ENCODE assay signal across 8 cellular contexts in genomic region chr19:43651758-43652545, GRCh38. TPM values are rescaled to one million over a fixed set of nuclear protein-coding genes. Genes with fewer than 3 reads are reported as not detected.
DNase-seq lines count a peak whose midpoint lies in the region; ATAC-seq and TF ChIP-seq lines count a peak whose summit lies in the region.

No MANE protein-coding gene starts in this region.

- DNase-seq in Right ventricle myocardium inferior (ENCODE audit: missing footprints) (no peak), cardiac septum (ENCODE audit: low spot score) (no peak), NCI-H146 treated with DMSO at 0.1 percent for 48 hours (lab: John Stamatoyannopoulos, UW; ENCODE audit: unreplicated experiment) (peak; percentile 42), epidermal melanocyte (ENCODE audit: insufficient read length, low spot score) (peak; percentile 74), mucosa of gallbladder (ENCODE audit: low spot score) (peak; percentile 61), suprapubic skin (ENCODE audit: low spot score in 2 of 2) (no peak)
- peak; percentile 55 for DNase-seq in activated CD4-positive, alpha-beta T cell treated with anti-CD3 and anti-CD28 coated beads, Interleukin-2, amount 10 ng/mL, durations not matched to agents 7 days and 5 days

- no peaks in the 10 kb centered on the region for H3K9me3 ChIP-seq in suprapubic skin

- no peak overlapping the region for H3K27ac ChIP-seq in suprapubic skin

- H3K27me3 Mint-ChIP-seq in activated CD4-positive, alpha-beta T cell treated with anti-CD3 and anti-CD28 coated beads, Interleukin-2, amount 10 ng/mL, durations not matched to agents 7 days and 5 days, result no peaks in the 10 kb centered on the region

- TF ChIP-seq CTCF in suprapubic skin (IDR thresholded peaks at IDR 0.05), result peak; percentile 40 to 60

- no peak for TF ChIP-seq POLR2A in suprapubic skin (IDR thresholded peaks at IDR 0.05)

- no peaks in the 10 kb centered on the region for H3K27me3 ChIP-seq in suprapubic skin

- WGBS in suprapubic skin, result 57% methylated on average over 14 of the region's 14 CpGs

- peaks cover 56% of the 10 kb centered on the region for H3K36me3 ChIP-seq in suprapubic skin

- POLR2A ChIA-PET in activated CD4-positive, alpha-beta T cell treated with anti-CD3 and anti-CD28 coated beads, Interleukin-2, amount 10 ng/mL, durations not matched to agents 7 days and 5 days (lab: Charles Lee), result no interaction called here

- no peak overlapping the region for H3K4me3 ChIP-seq in suprapubic skin

- peaks cover 24% of the 10 kb centered on the region for H3K36me3 Mint-ChIP-seq in activated CD4-positive, alpha-beta T cell treated with anti-CD3 and anti-CD28 coated beads, Interleukin-2, amount 10 ng/mL, durations not matched to agents 7 days and 5 days (ENCODE audit: low read depth)

- intact Hi-C loops in Right ventricle myocardium inferior (cut with DNase I), result no loop called here
- intact Hi-C loops in cardiac septum (cut with DNase I), result loop anchor here (1.0 to 5.0 kb wide), 3 partner anchors 100 to 205 kb away; no protein-coding TSS in a partner anchor

- ATAC-seq in Right ventricle myocardium inferior (peak; percentile 71), GM19324 (IDR thresholded peaks at IDR 0.05; ENCODE audit: low FRiP score, unreplicated experiment) (no peak)

- no peak overlapping the region for H3K4me3 Mint-ChIP-seq in activated CD4-positive, alpha-beta T cell treated with anti-CD3 and anti-CD28 coated beads, Interleukin-2, amount 10 ng/mL, durations not matched to agents 7 days and 5 days

- peaks cover 7% of the 10 kb centered on the region for H3K4me1 ChIP-seq in suprapubic skin

- no peak for TF ChIP-seq EP300 in suprapubic skin (IDR thresholded peaks at IDR 0.05)

- H3K4me1 Mint-ChIP-seq in activated CD4-positive, alpha-beta T cell treated with anti-CD3 and anti-CD28 coated beads, Interleukin-2, amount 10 ng/mL, durations not matched to agents 7 days and 5 days, result peaks cover 6% of the 10 kb centered on the region

- H3K27ac Mint-ChIP-seq in activated CD4-positive, alpha-beta T cell treated with anti-CD3 and anti-CD28 coated beads, Interleukin-2, amount 10 ng/mL, durations not matched to agents 7 days and 5 days, result no peak overlapping the region

- no peaks in the 10 kb centered on the region for H3K9me3 Mint-ChIP-seq in activated CD4-positive, alpha-beta T cell treated with anti-CD3 and anti-CD28 coated beads, Interleukin-2, amount 10 ng/mL, durations not matched to agents 7 days and 5 days

- CTCF ChIA-PET in activated CD4-positive, alpha-beta T cell treated with anti-CD3 and anti-CD28 coated beads, Interleukin-2, amount 10 ng/mL, durations not matched to agents 7 days and 5 days (lab: Charles Lee), result interaction anchor here (0.6 to 2.0 kb wide), 4 partner anchors 10 to 1485 kb away, joined by 5 to 7 read pairs (median 5); no protein-coding TSS in a partner anchor

RNA-seq across cellular contexts. Expression of gene CADM4, which starts 12.3 kb away (rescaled TPM):
- total RNA-seq in Right ventricle myocardium inferior, result 9.7 TPM
- total RNA-seq in cardiac septum, result 5.7 TPM
- total RNA-seq in activated CD4-positive, alpha-beta T cell treated with anti-CD3 and anti-CD28 coated beads, Interleukin-2, amount 10 ng/mL, durations not matched to agents 7 days and 5 days, result under 1 TPM; 0.12 to 0.20 TPM
- 20.6 TPM for total RNA-seq in mucosa of gallbladder
- total RNA-seq in suprapubic skin, result 10 to 100 TPM; 14.1 to 23.8 (median 15.7) TPM

RNA-seq across cellular contexts. Expression of gene PLAUR, which starts 18.0 kb away (rescaled TPM):
- 3.8 TPM for total RNA-seq in Right ventricle myocardium inferior
- total RNA-seq in cardiac septum, result 6.2 TPM
- total RNA-seq in activated CD4-positive, alpha-beta T cell treated with anti-CD3 and anti-CD28 coated beads, Interleukin-2, amount 10 ng/mL, durations not matched to agents 7 days and 5 days, result 10 to 100 TPM; 10.3 TPM
- 46.3 TPM for total RNA-seq in mucosa of gallbladder
- 10 to 100 TPM in 2 of 4 donors, 1 to 10 TPM in 2; 5.6 to 18.0 (median 10.9) TPM for total RNA-seq in suprapubic skin

RNA-seq across cellular contexts. Expression of gene ZNF428, which starts 32.5 kb away (rescaled TPM):
- total RNA-seq in Right ventricle myocardium inferior (32.9 TPM), cardiac septum (35.6 TPM), mucosa of gallbladder (54.4 TPM), suprapubic skin (10 to 100 TPM; 10.6 to 19.3 (median 17.5) TPM)
- 10 to 100 TPM; 24.5 to 30.5 TPM for total RNA-seq in activated CD4-positive, alpha-beta T cell treated with anti-CD3 and anti-CD28 coated beads, Interleukin-2, amount 10 ng/mL, durations not matched to agents 7 days and 5 days

RNA-seq across cellular contexts. Expression of gene SRRM5, which starts 40.1 kb away (rescaled TPM):
- total RNA-seq in Right ventricle myocardium inferior (0.16 TPM), cardiac septum (0.38 TPM), mucosa of gallbladder (0.52 TPM), suprapubic skin (1 to 10 TPM in 1 of 4 donors, not detected in 3; 1.4 TPM)
- total RNA-seq in activated CD4-positive, alpha-beta T cell treated with anti-CD3 and anti-CD28 coated beads, Interleukin-2, amount 10 ng/mL, durations not matched to agents 7 days and 5 days, result under 1 TPM; 0.50 to 0.79 TPM

RNA-seq across cellular contexts. Expression of gene ZNF576, which starts 55.6 kb away (rescaled TPM):
- total RNA-seq in Right ventricle myocardium inferior (9.3 TPM), cardiac septum (11.5 TPM), mucosa of gallbladder (17.9 TPM), suprapubic skin (10 to 100 TPM in 3 of 4 donors, 1 to 10 TPM in 1; 9.2 to 20.8 (median 13.7) TPM)
- 10 to 100 TPM; 14.1 to 14.9 TPM for total RNA-seq in activated CD4-positive, alpha-beta T cell treated with anti-CD3 and anti-CD28 coated beads, Interleukin-2, amount 10 ng/mL, durations not matched to agents 7 days and 5 days

Comparison
In these comparisons a context has a peak if more than half of its experiments do, and no peak if none do; other contexts are left out.
1. DNase-seq: peak in NCI-H146 treated with DMSO at 0.1 percent for 48 hours (single experiment), activated CD4-positive, alpha-beta T cell treated with anti-CD3 and anti-CD28 coated beads, Interleukin-2, amount 10 ng/mL, durations not matched to agents 7 days and 5 days (single experiment), epidermal melanocyte (single experiment) and mucosa of gallbladder (single experiment); none in Right ventricle myocardium inferior (single experiment), cardiac septum (single experiment) and suprapubic skin (0 of 2).